In genomic region chr14:26157517-26157916, GRCh38 we compare ENCODE assay signal across 27 cellular contexts.
"Had no signal": no experiment of that assay in that cellular context is flagged by ENCODE, and none has a peak within 500 bp of the region (broad histone marks: within the 10 kb centered on the region; RNA-seq: fewer than 3 reads in every experiment).

No MANE protein-coding gene starts in this region.

- DNase-seq: colonic mucosa; cortex of kidney; dermis blood vessel endothelial cell; dorsolateral prefrontal cortex; effector CD4-positive, alpha-beta T cell; effector CD8-positive, alpha-beta T cell; effector memory CD4-positive, alpha-beta T cell; effector memory CD8-positive, alpha-beta T cell; endodermal cell; erythroblast; esophagus squamous epithelium; foreskin fibroblast; foreskin keratinocyte; foreskin melanocyte; gastrocnemius medialis; glutamatergic neuron; head of caudate nucleus; heart left ventricle; heart right ventricle had no signal

- ATAC-seq: effector memory CD8-positive, alpha-beta T cell; esophagus mucosa; foreskin keratinocyte; gastrocnemius medialis; gastroesophageal sphincter; heart left ventricle; heart right ventricle had no signal

- H3K27ac ChIP-seq: colonic mucosa, coronary artery, dorsolateral prefrontal cortex, epithelial cell of prostate, esophagus muscularis mucosa, esophagus squamous epithelium, foreskin keratinocyte, gastrocnemius medialis, gastroesophageal sphincter, heart left ventricle, heart right ventricle had no signal

- H3K9me3 ChIP-seq: colonic mucosa, gastrocnemius medialis had no signal

- FAIRE-seq: colon, endometrium, endothelial cell of umbilical vein had no signal

- H3K27me3 ChIP-seq: colonic mucosa, dorsolateral prefrontal cortex, esophagus muscularis mucosa, esophagus squamous epithelium, foreskin keratinocyte, gastrocnemius medialis, gastroesophageal sphincter, heart left ventricle, heart right ventricle had no signal

- H3K4me1 ChIP-seq: colonic mucosa, esophagus muscularis mucosa, esophagus squamous epithelium, foreskin keratinocyte, gastrocnemius medialis, gastroesophageal sphincter, heart left ventricle, heart right ventricle had no signal

- H3K36me3 ChIP-seq: colonic mucosa, esophagus muscularis mucosa, esophagus squamous epithelium, gastrocnemius medialis, gastroesophageal sphincter, heart left ventricle, heart right ventricle had no signal

- H3K4me3 ChIP-seq: colonic mucosa, coronary artery, dorsolateral prefrontal cortex, esophagus muscularis mucosa, esophagus squamous epithelium, gastrocnemius medialis, gastroesophageal sphincter, heart left ventricle, heart right ventricle had no signal
